Comparison of ENCODE assay signal across 18 cellular contexts in genomic region chr5:134281081-134281480, GRCh38. TPM values are rescaled to one million over a fixed set of nuclear protein-coding genes. Genes with fewer than 3 reads are reported as not detected.
A peak's percentile ranks its signal among the peaks of the same experiment; 100 is the strongest.
DNase-seq lines count a peak whose midpoint lies in the region; ATAC-seq, FAIRE-seq and TF ChIP-seq lines count a peak whose summit lies in the region.
"Had no signal": no experiment of that assay in that cellular context is flagged by ENCODE, and none has a peak within 500 bp of the region (broad histone marks: within the 10 kb centered on the region; RNA-seq: fewer than 3 reads in every experiment).

No MANE protein-coding gene starts in this region.

- H3K36me3 ChIP-seq in Caco-2 (ENCODE audit: control insufficient read depth, insufficient read depth, low read length) (no peaks in the 10 kb centered on the region), Panc1 (ENCODE audit: control insufficient read depth, insufficient read depth, low read length) (no peaks in the 10 kb centered on the region)
- H3K36me3 ChIP-seq: BE2C had no signal

- no peak for FAIRE-seq in RCC 7860 (lab: Jason Lieb, UNC)
- FAIRE-seq: A204.1, GM12878, GM19239, H1 had no signal

- no peaks in the 10 kb centered on the region for H3K27me3 ChIP-seq in Caco-2 (replicated peaks; ENCODE audit: control insufficient read depth, insufficient read depth, low read length)
- H3K27me3 ChIP-seq in Panc1 (ENCODE audit: control insufficient read depth, insufficient read depth, low read length), result no peaks in the 10 kb centered on the region
- H3K27me3 ChIP-seq: BE2C had no signal

- intact Hi-C loops in Caco-2 (cut with micrococcal nuclease; ENCODE audit: unreplicated experiment) (no loop called here), Panc1 (cut with micrococcal nuclease; ENCODE audit: unreplicated experiment) (loop anchor here (10.0 kb wide), 1 partner anchor 56 kb away; the partner anchor contains the start of gene PPP2CA)

- CTCF ChIA-PET in Caco-2 (lab: Charles Lee), result interaction anchor here (0.7 kb wide), 1 partner anchor 306 kb away, joined by 3 read pairs; no protein-coding TSS in a partner anchor
- CTCF ChIA-PET in Panc1 (lab: Charles Lee), result interaction anchor here (0.7 kb wide), 1 partner anchor 411 kb away, joined by 3 read pairs; no protein-coding TSS in a partner anchor

- peaks cover 4% of the 10 kb centered on the region for H3K36me3 Mint-ChIP-seq in Caco-2 (ENCODE audit: insufficient read depth, unreplicated experiment)
- H3K36me3 Mint-ChIP-seq in activated T-helper 17 cell treated with anti-CD3 and anti-CD28 coated beads, Interleukin-2, amount 50 U/mL, for 72 hours (ENCODE audit: low read depth), result no peaks in the 10 kb centered on the region
- H3K36me3 Mint-ChIP-seq in activated T-cell treated with anti-CD3 and anti-CD28 coated beads, Interleukin-2, amount 50 U/mL, for 4 hours (ENCODE audit: insufficient read depth), result peaks cover 4% of the 10 kb centered on the region
- H3K36me3 Mint-ChIP-seq in activated T-cell treated with anti-CD3 and anti-CD28 coated beads, Interleukin-2, amount 50 U/mL, for 72 hours (ENCODE audit: insufficient read depth in 2 of 2), result peaks cover 5 to 13% of the 10 kb centered on the region in 2 donors
- H3K36me3 Mint-ChIP-seq: CD4-positive, CD25-positive, alpha-beta regulatory T cell had no signal

- TF ChIP-seq CTCF in Caco-2 (IDR thresholded peaks at IDR 0.05; ENCODE audit: insufficient read depth in 1 of 2, low read depth in 1 of 2, low read length in 1 of 2, severe bottlenecking in 1 of 2, unreplicated experiment in 1 of 2), result no peak
- no peak for TF ChIP-seq CTCF in Panc1 (IDR thresholded peaks at IDR 0.05)

- H3K4me3 Mint-ChIP-seq in Caco-2 (ENCODE audit: unreplicated experiment), result no peak overlapping the region
- peak overlapping the region; percentile 41 for H3K4me3 Mint-ChIP-seq in activated T-helper 17 cell treated with anti-CD3 and anti-CD28 coated beads, Interleukin-2, amount 50 U/mL, for 72 hours
- H3K4me3 Mint-ChIP-seq in activated T-cell treated with anti-CD3 and anti-CD28 coated beads, Interleukin-2, amount 50 U/mL, for 4 hours, result no peak overlapping the region
- H3K4me3 Mint-ChIP-seq in activated T-cell treated with anti-CD3 and anti-CD28 coated beads, Interleukin-2, amount 50 U/mL, for 72 hours, result no peak overlapping the region
- H3K4me3 Mint-ChIP-seq: H9 had no signal

- no peaks in the 10 kb centered on the region for H3K27me3 Mint-ChIP-seq in Caco-2 (ENCODE audit: insufficient read depth, unreplicated experiment)
- H3K27me3 Mint-ChIP-seq in activated T-helper 17 cell treated with anti-CD3 and anti-CD28 coated beads, Interleukin-2, amount 50 U/mL, for 72 hours, result no peaks in the 10 kb centered on the region
- no peaks in the 10 kb centered on the region for H3K27me3 Mint-ChIP-seq in activated T-cell treated with anti-CD3 and anti-CD28 coated beads, Interleukin-2, amount 50 U/mL, for 4 hours (ENCODE audit: low read depth)
- H3K27me3 Mint-ChIP-seq in activated T-cell treated with anti-CD3 and anti-CD28 coated beads, Interleukin-2, amount 50 U/mL, for 72 hours (ENCODE audit: low read depth), result peaks cover 13% of the 10 kb centered on the region

- H3K4me1 ChIP-seq in Caco-2 (peaks cover 7% of the 10 kb centered on the region; the same call in 1 of the 2 replicates), Panc1 (ENCODE audit: control insufficient read depth, insufficient read depth, low read length) (peaks cover 5% of the 10 kb centered on the region; the same call in 1 of the 2 replicates)
- H3K4me1 ChIP-seq: BE2C had no signal

- in situ Hi-C loops in Panc1 (cut with HindIII; ENCODE audit: low pct_unique_long_range_greater_than_20kb, low sequenced_read_pairs), result no loop called here

- peak overlapping the region; percentile 65 for H3K27ac Mint-ChIP-seq in Caco-2 (ENCODE audit: unreplicated experiment)
- no peak overlapping the region for H3K27ac Mint-ChIP-seq in activated T-helper 17 cell treated with anti-CD3 and anti-CD28 coated beads, Interleukin-2, amount 50 U/mL, for 72 hours
- no peak overlapping the region for H3K27ac Mint-ChIP-seq in activated T-cell treated with anti-CD3 and anti-CD28 coated beads, Interleukin-2, amount 50 U/mL, for 72 hours
- H3K27ac Mint-ChIP-seq: CD4-positive, CD25-positive, alpha-beta regulatory T cell; H9 had no signal

- H3K9me3 ChIP-seq in Caco-2 (peaks cover 19% of the 10 kb centered on the region), Panc1 (ENCODE audit: control insufficient read depth, insufficient read depth, low read depth, low read length) (no peaks in the 10 kb centered on the region)

- POLR2A ChIA-PET in Caco-2 (lab: Charles Lee), result no interaction called here
- POLR2A ChIA-PET in Panc1 (lab: Charles Lee), result no interaction called here

- no peak for ATAC-seq in Panc1
- ATAC-seq in activated T-helper 17 cell treated with anti-CD3 and anti-CD28 coated beads, Interleukin-2, amount 50 U/mL, for 72 hours (replicated peaks), result no peak
- ATAC-seq in activated T-cell treated with anti-CD3 and anti-CD28 coated beads, Interleukin-2, amount 50 U/mL, for 4 hours, result no peak
- ATAC-seq in activated T-cell treated with anti-CD3 and anti-CD28 coated beads, Interleukin-2, amount 50 U/mL, for 72 hours (replicated peaks in 1 of 2), result no peak
- ATAC-seq: GM12878 had no signal

- no peak overlapping the region for H3K4me3 ChIP-seq in Caco-2 (ENCODE audit: low read depth, low read length)
- H3K4me3 ChIP-seq in Panc1 (ENCODE audit: low read depth in 2 of 2, low read length in 2 of 2), result no peak overlapping the region
- H3K4me3 ChIP-seq: GM12878 had no signal

- H3K4me1 Mint-ChIP-seq in Caco-2 (ENCODE audit: low read depth, unreplicated experiment), result peaks cover 5% of the 10 kb centered on the region
- peaks cover 5% of the 10 kb centered on the region for H3K4me1 Mint-ChIP-seq in activated T-helper 17 cell treated with anti-CD3 and anti-CD28 coated beads, Interleukin-2, amount 50 U/mL, for 72 hours
- peaks cover 4% of the 10 kb centered on the region for H3K4me1 Mint-ChIP-seq in activated T-cell treated with anti-CD3 and anti-CD28 coated beads, Interleukin-2, amount 50 U/mL, for 4 hours (ENCODE audit: low read depth)
- no peaks in the 10 kb centered on the region for H3K4me1 Mint-ChIP-seq in activated T-cell treated with anti-CD3 and anti-CD28 coated beads, Interleukin-2, amount 50 U/mL, for 72 hours (ENCODE audit: low read depth)

- peak overlapping the region; percentile 36; the same call in 1 of the 2 replicates for H3K27ac ChIP-seq in Panc1 (ENCODE audit: low read length)

- H3K9me3 Mint-ChIP-seq in Caco-2 (ENCODE audit: unreplicated experiment), result peaks cover 31% of the 10 kb centered on the region
- H3K9me3 Mint-ChIP-seq in activated T-helper 17 cell treated with anti-CD3 and anti-CD28 coated beads, Interleukin-2, amount 50 U/mL, for 72 hours, result peaks cover 4% of the 10 kb centered on the region
- peaks cover 27% of the 10 kb centered on the region for H3K9me3 Mint-ChIP-seq in activated T-cell treated with anti-CD3 and anti-CD28 coated beads, Interleukin-2, amount 50 U/mL, for 4 hours
- H3K9me3 Mint-ChIP-seq in activated T-cell treated with anti-CD3 and anti-CD28 coated beads, Interleukin-2, amount 50 U/mL, for 72 hours, result peaks cover 3 to 12% of the 10 kb centered on the region in 2 donors

- BruUV-seq in Caco-2 (replicated peaks; lab: Mats Ljungman, UMichigan), result no TSS peak
- BruUV-seq in Panc1 (replicated peaks; lab: Mats Ljungman, UMichigan), result no TSS peak

- DNase-seq in Caco-2 (no peak), Panc1 (ENCODE audit: low read depth, low spot score) (no peak), RCC 7860 (ENCODE audit: low spot score) (no peak)
- DNase-seq in activated T-cell treated with anti-CD3 and anti-CD28 coated beads, Interleukin-2, amount 50 U/mL, for 4 hours, result no peak
- DNase-seq in activated T-cell treated with anti-CD3 and anti-CD28 coated beads, Interleukin-2, amount 50 U/mL, for 72 hours, result no peak
- DNase-seq: ACHN; BE2C; C1 segment of cervical spinal cord; CD4-positive, CD25-positive, alpha-beta regulatory T cell; DMS53; DND-41; EL; H9 had no signal

RNA-seq across cellular contexts. Expression of gene PPP2CA, which starts 55.2 kb away (rescaled TPM):
- total RNA-seq in Caco-2 (2022) (202 and 224 TPM in 2 replicates), Panc1 (2021; ENCODE audit: unreplicated experiment) (184 TPM)
- polyA plus RNA-seq in Panc1 (2012; ENCODE audit: insufficient read length), result 179 TPM
- 100 to 1,000 TPM; 101 to 164 TPM for total RNA-seq in activated T-helper 17 cell treated with anti-CD3 and anti-CD28 coated beads, Interleukin-2, amount 50 U/mL, for 72 hours
- 100 to 1,000 TPM; 206 to 213 (median 209) TPM for total RNA-seq in activated T-cell treated with anti-CD3 and anti-CD28 coated beads, Interleukin-2, amount 50 U/mL, for 4 hours
- 100 to 1,000 TPM; 158 to 176 TPM for total RNA-seq in activated T-cell treated with anti-CD3 and anti-CD28 coated beads, Interleukin-2, amount 50 U/mL, for 72 hours
